In genomic region chr3:98775459-98775858, GRCh38 we compare ENCODE assay signal across 24 cellular contexts. TPM values are rescaled to one million over a fixed set of nuclear protein-coding genes. Genes with fewer than 3 reads are reported as not detected.
DNase-seq lines count a peak whose midpoint lies in the region; ATAC-seq, FAIRE-seq and TF ChIP-seq lines count a peak whose summit lies in the region.
"Had no signal": no experiment of that assay in that cellular context is flagged by ENCODE, and none has a peak within 500 bp of the region (broad histone marks: within the 10 kb centered on the region; RNA-seq: fewer than 3 reads in every experiment).

No MANE protein-coding gene starts in this region.

- H3K36me3 ChIP-seq in stomach = peaks cover 0 to 5% (median 0%) of the 10 kb centered on the region in 4 donors

- H3K4me1 Mint-ChIP-seq in dendritic cell treated with granulocyte-macrophage colony-stimulating factor and Interleukin-4, amounts not matched to agents 40 ng/mL and 50 ng/mL, for 4 days (ENCODE audit: low read depth) = peaks cover 57% of the 10 kb centered on the region

- no peak overlapping the region for H3K27ac ChIP-seq in stomach
- H3K27ac ChIP-seq: A549 had no signal

- peaks cover 33% of the 10 kb centered on the region for H3K36me3 Mint-ChIP-seq in dendritic cell treated with granulocyte-macrophage colony-stimulating factor and Interleukin-4, amounts not matched to agents 40 ng/mL and 50 ng/mL, for 4 days (ENCODE audit: low read depth)
- H3K36me3 Mint-ChIP-seq: CD4-positive, alpha-beta memory T cell; T-cell had no signal

- H3K4me3 ChIP-seq in stomach = no peak overlapping the region
- H3K4me3 ChIP-seq: A549, K562 had no signal

- H3K4me3 Mint-ChIP-seq in dendritic cell treated with granulocyte-macrophage colony-stimulating factor and Interleukin-4, amounts not matched to agents 40 ng/mL and 50 ng/mL, for 4 days = no peak overlapping the region
- H3K4me3 Mint-ChIP-seq: CD4-positive, alpha-beta memory T cell; T-cell had no signal

- no peaks in the 10 kb centered on the region for H3K9me3 ChIP-seq in stomach
- H3K9me3 ChIP-seq: A549 had no signal

- DNase-seq in GM12891 (ENCODE audit: insufficient read length, low spot score) = no peak
- DNase-seq in stomach = no peak
- no peak for DNase-seq in amygdala (lab: John Stamatoyannopoulos, UW)
- DNase-seq: Calu3; CD4-positive, alpha-beta memory T cell; EL; NCI-H1105 treated with DMSO at 0.1 percent for 48 hours; NCI-H1694; NCI-H2107; NCI-H510A; NCI-H748 treated with DMSO at 0.1 percent for 48 hours; OCI-M1; SHP77 treated with DMSO at 0.1 percent for 48 hours; T-cell had no signal

- intact Hi-C loops in dendritic cell treated with granulocyte-macrophage colony-stimulating factor and Interleukin-4, amounts not matched to agents 40 ng/mL and 50 ng/mL, for 4 days (cut with micrococcal nuclease) = loop anchor here (5.0 kb wide), 1 partner anchor 43 kb away; no protein-coding TSS in a partner anchor
- intact Hi-C loops in stomach (cut with DNase I; ENCODE audit: low total_unique reads) = no loop called here

- H3K9me3 Mint-ChIP-seq in dendritic cell treated with granulocyte-macrophage colony-stimulating factor and Interleukin-4, amounts not matched to agents 40 ng/mL and 50 ng/mL, for 4 days = no peaks in the 10 kb centered on the region
- H3K9me3 Mint-ChIP-seq: CD4-positive, alpha-beta memory T cell; T-cell had no signal

- TF ChIP-seq CTCF in stomach (IDR thresholded peaks at IDR 0.05) = no peak

- no peaks in the 10 kb centered on the region for H3K27me3 ChIP-seq in stomach

- TF ChIP-seq EP300 in stomach (IDR thresholded peaks at IDR 0.05) = no peak

- WGBS in stomach, 5 donors = 60 to 100% (median 93%) methylated on average over 1 of the region's 1 CpG

- TF ChIP-seq POLR2A in GM12891 (IDR thresholded peaks at IDR 0.05; ENCODE audit: low read depth, low read length) = no peak
- TF ChIP-seq POLR2A in GM18505 (IDR thresholded peaks at IDR 0.05; ENCODE audit: borderline replicate concordance, extremely low read depth, insufficient read depth, insufficient read length) = no peak
- TF ChIP-seq POLR2A in stomach (IDR thresholded peaks at IDR 0.05) = no peak

- ATAC-seq in HG02678 (IDR thresholded peaks at IDR 0.05; ENCODE audit: unreplicated experiment) (peak; percentile 50), HG03159 (IDR thresholded peaks at IDR 0.05; ENCODE audit: unreplicated experiment) (peak; percentile 47), GM18505 (IDR thresholded peaks at IDR 0.05; ENCODE audit: unreplicated experiment) (no peak), GM21367 (IDR thresholded peaks at IDR 0.05; ENCODE audit: unreplicated experiment) (no peak)
- ATAC-seq: A549, K562, SK-N-SH treated with all-trans-retinoic acid at 6 μM for 48 hours, T-cell had no signal

- peak overlapping the region; percentile 44 for H3K27ac Mint-ChIP-seq in dendritic cell treated with granulocyte-macrophage colony-stimulating factor and Interleukin-4, amounts not matched to agents 40 ng/mL and 50 ng/mL, for 4 days
- H3K27ac Mint-ChIP-seq: T-cell had no signal

- H3K27me3 Mint-ChIP-seq in dendritic cell treated with granulocyte-macrophage colony-stimulating factor and Interleukin-4, amounts not matched to agents 40 ng/mL and 50 ng/mL, for 4 days = no peaks in the 10 kb centered on the region

- peak; percentile 9 for FAIRE-seq in GM12891 (lab: Jason Lieb, UNC)
- FAIRE-seq: A549, H1, K562 had no signal

- peaks cover 28 to 50% (median 35%) of the 10 kb centered on the region in 4 donors for H3K4me1 ChIP-seq in stomach
- H3K4me1 ChIP-seq: A549 had no signal

TF ChIP-seq in GM12891, 5 proteins besides CTCF, POLR2A, EP300 and RAD21:
- TF ChIP-seq POLR2AphosphoS5 (IDR thresholded peaks at IDR 0.05; ENCODE audit: low read depth, low read length) (no peak), SPI1 (IDR thresholded peaks at IDR 0.05; ENCODE audit: low read depth, low read length) (no peak), PAX5 (IDR thresholded peaks at IDR 0.05; ENCODE audit: insufficient read depth, low read length, severe bottlenecking) (no peak), POU2F2 (IDR thresholded peaks at IDR 0.05; ENCODE audit: low read depth, low read length) (no peak), TAF1 (IDR thresholded peaks at IDR 0.05; ENCODE audit: low read depth, low read length) (no peak)

RNA-seq across cellular contexts. Expression of gene ST3GAL6, which starts 12.3 kb away (rescaled TPM):
- polyA plus RNA-seq in GM12891 (2012; ENCODE audit: low read depth, missing spikeins) = 8.3 TPM
- total RNA-seq in stomach = 100 to 1,000 TPM in 1 of 5 donors, 10 to 100 TPM in 3, not detected in 1; 13.6 to 129 (median 40.3) TPM
- 1 to 10 TPM; 5.8 to 7.7 (median 6.1) TPM for polyA plus RNA-seq in stomach
- total RNA-seq: K562 had no signal
- polyA plus RNA-seq: BJ had no signal

Comparison
In these comparisons a context has a peak if more than half of its experiments do, and no peak if none do; other contexts are left out.
1. ATAC-seq: peak in HG02678 (single experiment) and HG03159 (single experiment); none in GM18505 (single experiment) and GM21367 (single experiment).